Comparison of ENCODE assay signal across 1 cellular context in the genomic region with DNA sequence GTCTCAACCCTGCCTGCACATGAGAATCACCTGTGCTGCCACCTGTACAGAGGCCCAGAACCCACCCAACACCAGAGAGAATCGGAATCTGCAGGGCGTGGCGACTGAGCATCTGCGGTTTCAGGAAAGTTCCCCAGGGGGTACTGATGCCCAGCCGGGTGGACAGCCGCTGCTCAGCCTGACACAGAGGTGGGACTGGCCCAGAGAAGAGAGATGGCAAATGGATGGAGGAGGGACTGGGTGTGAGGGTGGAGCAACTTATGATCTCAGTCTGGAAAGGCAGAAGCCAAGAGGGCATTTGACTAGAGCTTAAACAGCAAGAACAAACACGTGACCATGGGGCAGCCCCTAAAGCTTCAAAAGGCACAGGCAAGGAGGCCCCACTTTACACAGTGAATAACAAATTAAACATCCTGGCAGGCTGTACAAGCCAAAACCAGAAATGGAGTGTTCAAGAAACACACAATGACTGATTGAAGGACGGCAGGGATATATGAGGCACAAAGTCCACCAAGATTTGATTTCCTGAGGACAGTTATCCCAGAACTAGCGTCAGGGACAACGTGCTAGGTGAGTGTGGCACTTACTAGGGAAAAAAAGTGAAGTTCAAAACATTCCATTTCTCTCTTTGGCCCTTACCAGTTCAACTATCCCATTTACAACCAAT.
TF ChIP-seq lines count a peak whose summit lies in the region.

No MANE protein-coding gene starts in this region.

TF ChIP-seq in HepG2, 621 proteins besides CTCF, POLR2A, EP300 and RAD21 (continued from another document and continues in another):
- no peak for TF ChIP-seq JARID2 (CRISPR knock-in tag; IDR thresholded peaks at IDR 0.05; ENCODE audit: insufficient replicate concordance)
- no peak for TF ChIP-seq DNMT1 (CRISPR knock-in tag; IDR thresholded peaks at IDR 0.05)
- TF ChIP-seq HIVEP1 (CRISPR knock-in tag; IDR thresholded peaks at IDR 0.05), result no peak
- no peak for TF ChIP-seq ZNF205 (CRISPR knock-in tag; IDR thresholded peaks at IDR 0.05)
- no peak for TF ChIP-seq BRCA1 (CRISPR knock-in tag; IDR thresholded peaks at IDR 0.05)
- TF ChIP-seq PLRG1 (conservative IDR thresholded peaks at IDR 0.05), result no peak
- TF ChIP-seq, protein P1, sequence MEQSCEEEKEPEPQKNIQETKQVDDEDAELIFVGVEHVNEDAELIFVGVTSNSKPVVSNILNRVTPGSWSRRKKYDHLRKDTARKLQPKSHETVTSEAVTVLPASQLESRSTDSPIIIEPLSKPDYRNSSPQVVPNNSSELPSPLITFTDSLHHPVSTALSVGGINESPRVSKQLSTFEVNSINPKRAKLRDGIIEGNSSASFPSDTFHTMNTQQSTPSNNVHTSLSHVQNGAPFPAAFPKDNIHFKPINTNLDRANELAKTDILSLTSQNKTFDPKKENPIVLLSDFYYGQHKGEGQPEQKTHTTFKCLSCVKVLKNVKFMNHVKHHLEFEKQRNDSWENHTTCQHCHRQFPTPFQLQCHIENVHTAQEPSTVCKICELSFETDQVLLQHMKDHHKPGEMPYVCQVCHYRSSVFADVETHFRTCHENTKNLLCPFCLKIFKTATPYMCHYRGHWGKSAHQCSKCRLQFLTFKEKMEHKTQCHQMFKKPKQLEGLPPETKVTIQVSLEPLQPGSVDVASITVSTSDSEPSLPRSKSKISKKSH (CRISPR knock-in tag; IDR thresholded peaks at IDR 0.05; ENCODE audit: borderline replicate concordance), result no peak
- TF ChIP-seq THAP11 (CRISPR knock-in tag; IDR thresholded peaks at IDR 0.05), result peak; percentile 57
- TF ChIP-seq ZNF451 (CRISPR knock-in tag; IDR thresholded peaks at IDR 0.05), result no peak
- peak; percentile 61 for TF ChIP-seq BCL6 (CRISPR knock-in tag; IDR thresholded peaks at IDR 0.05)
- no peak for TF ChIP-seq JUNB (CRISPR knock-in tag; IDR thresholded peaks at IDR 0.05; ENCODE audit: borderline replicate concordance)
- no peak for TF ChIP-seq ZBTB21 (CRISPR knock-in tag; IDR thresholded peaks at IDR 0.05)
- TF ChIP-seq ZKSCAN5 (CRISPR knock-in tag; IDR thresholded peaks at IDR 0.05), result no peak
- TF ChIP-seq ZSCAN9 (CRISPR knock-in tag; IDR thresholded peaks at IDR 0.05; ENCODE audit: borderline replicate concordance), result no peak
- TF ChIP-seq, protein P2, sequence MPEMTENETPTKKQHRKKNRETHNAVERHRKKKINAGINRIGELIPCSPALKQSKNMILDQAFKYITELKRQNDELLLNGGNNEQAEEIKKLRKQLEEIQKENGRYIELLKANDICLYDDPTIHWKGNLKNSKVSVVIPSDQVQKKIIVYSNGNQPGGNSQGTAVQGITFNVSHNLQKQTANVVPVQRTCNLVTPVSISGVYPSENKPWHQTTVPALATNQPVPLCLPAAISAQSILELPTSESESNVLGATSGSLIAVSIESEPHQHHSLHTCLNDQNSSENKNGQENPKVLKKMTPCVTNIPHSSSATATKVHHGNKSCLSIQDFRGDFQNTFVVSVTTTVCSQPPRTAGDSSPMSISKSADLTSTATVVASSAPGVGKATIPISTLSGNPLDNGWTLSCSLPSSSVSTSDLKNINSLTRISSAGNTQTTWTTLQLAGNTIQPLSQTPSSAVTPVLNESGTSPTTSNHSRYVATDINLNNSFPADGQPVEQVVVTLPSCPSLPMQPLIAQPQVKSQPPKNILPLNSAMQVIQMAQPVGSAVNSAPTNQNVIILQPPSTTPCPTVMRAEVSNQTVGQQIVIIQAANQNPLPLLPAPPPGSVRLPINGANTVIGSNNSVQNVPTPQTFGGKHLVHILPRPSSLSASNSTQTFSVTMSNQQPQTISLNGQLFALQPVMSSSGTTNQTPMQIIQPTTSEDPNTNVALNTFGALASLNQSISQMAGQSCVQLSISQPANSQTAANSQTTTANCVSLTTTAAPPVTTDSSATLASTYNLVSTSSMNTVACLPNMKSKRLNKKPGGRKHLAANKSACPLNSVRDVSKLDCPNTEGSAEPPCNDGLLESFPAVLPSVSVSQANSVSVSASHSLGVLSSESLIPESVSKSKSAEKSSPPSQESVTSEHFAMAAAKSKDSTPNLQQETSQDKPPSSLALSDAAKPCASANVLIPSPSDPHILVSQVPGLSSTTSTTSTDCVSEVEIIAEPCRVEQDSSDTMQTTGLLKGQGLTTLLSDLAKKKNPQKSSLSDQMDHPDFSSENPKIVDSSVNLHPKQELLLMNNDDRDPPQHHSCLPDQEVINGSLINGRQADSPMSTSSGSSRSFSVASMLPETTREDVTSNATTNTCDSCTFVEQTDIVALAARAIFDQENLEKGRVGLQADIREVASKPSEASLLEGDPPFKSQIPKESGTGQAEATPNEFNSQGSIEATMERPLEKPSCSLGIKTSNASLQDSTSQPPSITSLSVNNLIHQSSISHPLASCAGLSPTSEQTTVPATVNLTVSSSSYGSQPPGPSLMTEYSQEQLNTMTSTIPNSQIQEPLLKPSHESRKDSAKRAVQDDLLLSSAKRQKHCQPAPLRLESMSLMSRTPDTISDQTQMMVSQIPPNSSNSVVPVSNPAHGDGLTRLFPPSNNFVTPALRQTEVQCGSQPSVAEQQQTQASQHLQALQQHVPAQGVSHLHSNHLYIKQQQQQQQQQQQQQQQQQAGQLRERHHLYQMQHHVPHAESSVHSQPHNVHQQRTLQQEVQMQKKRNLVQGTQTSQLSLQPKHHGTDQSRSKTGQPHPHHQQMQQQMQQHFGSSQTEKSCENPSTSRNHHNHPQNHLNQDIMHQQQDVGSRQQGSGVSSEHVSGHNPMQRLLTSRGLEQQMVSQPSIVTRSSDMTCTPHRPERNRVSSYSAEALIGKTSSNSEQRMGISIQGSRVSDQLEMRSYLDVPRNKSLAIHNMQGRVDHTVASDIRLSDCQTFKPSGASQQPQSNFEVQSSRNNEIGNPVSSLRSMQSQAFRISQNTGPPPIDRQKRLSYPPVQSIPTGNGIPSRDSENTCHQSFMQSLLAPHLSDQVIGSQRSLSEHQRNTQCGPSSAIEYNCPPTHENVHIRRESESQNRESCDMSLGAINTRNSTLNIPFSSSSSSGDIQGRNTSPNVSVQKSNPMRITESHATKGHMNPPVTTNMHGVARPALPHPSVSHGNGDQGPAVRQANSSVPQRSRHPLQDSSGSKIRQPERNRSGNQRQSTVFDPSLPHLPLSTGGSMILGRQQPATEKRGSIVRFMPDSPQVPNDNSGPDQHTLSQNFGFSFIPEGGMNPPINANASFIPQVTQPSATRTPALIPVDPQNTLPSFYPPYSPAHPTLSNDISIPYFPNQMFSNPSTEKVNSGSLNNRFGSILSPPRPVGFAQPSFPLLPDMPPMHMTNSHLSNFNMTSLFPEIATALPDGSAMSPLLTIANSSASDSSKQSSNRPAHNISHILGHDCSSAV (CRISPR knock-in tag; IDR thresholded peaks at IDR 0.05; ENCODE audit: borderline replicate concordance), result no peak
- TF ChIP-seq PHF5A (CRISPR knock-in tag; IDR thresholded peaks at IDR 0.05; ENCODE audit: low read depth, unreplicated experiment), result peak; percentile 78
- no peak for TF ChIP-seq ZNF44 (CRISPR knock-in tag; IDR thresholded peaks at IDR 0.05)
- no peak for TF ChIP-seq MTA1 (CRISPR knock-in tag; IDR thresholded peaks at IDR 0.05; ENCODE audit: borderline replicate concordance)
- TF ChIP-seq, protein P3, sequence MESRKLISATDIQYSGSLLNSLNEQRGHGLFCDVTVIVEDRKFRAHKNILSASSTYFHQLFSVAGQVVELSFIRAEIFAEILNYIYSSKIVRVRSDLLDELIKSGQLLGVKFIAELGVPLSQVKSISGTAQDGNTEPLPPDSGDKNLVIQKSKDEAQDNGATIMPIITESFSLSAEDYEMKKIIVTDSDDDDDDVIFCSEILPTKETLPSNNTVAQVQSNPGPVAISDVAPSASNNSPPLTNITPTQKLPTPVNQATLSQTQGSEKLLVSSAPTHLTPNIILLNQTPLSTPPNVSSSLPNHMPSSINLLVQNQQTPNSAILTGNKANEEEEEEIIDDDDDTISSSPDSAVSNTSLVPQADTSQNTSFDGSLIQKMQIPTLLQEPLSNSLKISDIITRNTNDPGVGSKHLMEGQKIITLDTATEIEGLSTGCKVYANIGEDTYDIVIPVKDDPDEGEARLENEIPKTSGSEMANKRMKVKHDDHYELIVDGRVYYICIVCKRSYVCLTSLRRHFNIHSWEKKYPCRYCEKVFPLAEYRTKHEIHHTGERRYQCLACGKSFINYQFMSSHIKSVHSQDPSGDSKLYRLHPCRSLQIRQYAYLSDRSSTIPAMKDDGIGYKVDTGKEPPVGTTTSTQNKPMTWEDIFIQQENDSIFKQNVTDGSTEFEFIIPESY (CRISPR knock-in tag; IDR thresholded peaks at IDR 0.05), result 0 out of 2 replicates have a peak, but pooled peaks have one; percentile 3
- TF ChIP-seq RBM22 (optimal IDR thresholded peaks at IDR 0.05; ENCODE audit: low read length), result no peak
- peak; percentile 91; the same call in 1 of the 2 replicates for TF ChIP-seq ETV5 (CRISPR knock-in tag; IDR thresholded peaks at IDR 0.05; ENCODE audit: borderline replicate concordance)
- TF ChIP-seq, protein P4, sequence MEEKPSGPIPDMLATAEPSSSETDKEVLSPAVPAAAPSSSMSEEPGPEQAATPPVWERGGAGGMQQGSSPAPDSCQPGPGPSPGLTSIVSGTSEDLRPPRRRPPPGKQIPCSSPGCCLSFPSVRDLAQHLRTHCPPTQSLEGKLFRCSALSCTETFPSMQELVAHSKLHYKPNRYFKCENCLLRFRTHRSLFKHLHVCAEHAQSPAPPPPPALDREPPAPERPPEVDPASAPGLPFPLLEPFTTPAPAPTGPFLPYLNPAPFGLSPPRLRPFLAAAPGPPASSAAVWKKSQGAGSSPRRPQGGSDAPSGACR (CRISPR knock-in tag; IDR thresholded peaks at IDR 0.05), result no peak
- TF ChIP-seq, protein P5, sequence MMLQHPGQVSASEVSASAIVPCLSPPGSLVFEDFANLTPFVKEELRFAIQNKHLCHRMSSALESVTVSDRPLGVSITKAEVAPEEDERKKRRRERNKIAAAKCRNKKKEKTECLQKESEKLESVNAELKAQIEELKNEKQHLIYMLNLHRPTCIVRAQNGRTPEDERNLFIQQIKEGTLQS (CRISPR knock-in tag; IDR thresholded peaks at IDR 0.05), result no peak
- TF ChIP-seq, protein P6, sequence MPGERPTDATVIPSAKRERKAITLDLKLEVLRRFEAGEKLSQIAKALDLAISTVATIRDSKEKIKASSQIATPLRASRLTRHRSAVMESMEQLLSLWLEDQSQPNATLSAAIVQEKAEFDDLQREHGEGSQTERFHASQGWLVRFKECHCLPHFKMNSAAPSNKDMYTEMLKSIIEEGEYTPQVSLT (CRISPR knock-in tag; IDR thresholded peaks at IDR 0.05; ENCODE audit: borderline replicate concordance, low read depth), result no peak
- TF ChIP-seq, protein P7, sequence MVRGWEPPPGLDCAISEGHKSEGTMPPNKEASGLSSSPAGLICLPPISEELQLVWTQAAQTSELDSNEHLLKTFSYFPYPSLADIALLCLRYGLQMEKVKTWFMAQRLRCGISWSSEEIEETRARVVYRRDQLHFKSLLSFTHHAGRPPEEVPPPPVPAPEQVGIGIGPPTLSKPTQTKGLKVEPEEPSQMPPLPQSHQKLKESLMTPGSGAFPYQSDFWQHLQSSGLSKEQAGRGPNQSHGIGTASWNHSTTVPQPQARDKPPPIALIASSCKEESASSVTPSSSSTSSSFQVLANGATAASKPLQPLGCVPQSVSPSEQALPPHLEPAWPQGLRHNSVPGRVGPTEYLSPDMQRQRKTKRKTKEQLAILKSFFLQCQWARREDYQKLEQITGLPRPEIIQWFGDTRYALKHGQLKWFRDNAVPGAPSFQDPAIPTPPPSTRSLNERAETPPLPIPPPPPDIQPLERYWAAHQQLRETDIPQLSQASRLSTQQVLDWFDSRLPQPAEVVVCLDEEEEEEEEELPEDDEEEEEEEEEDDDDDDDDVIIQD (CRISPR knock-in tag; IDR thresholded peaks at IDR 0.05; ENCODE audit: low read depth), result peak; percentile 65; the same call in 1 of the 2 replicates
- TF ChIP-seq ZFP82 (CRISPR knock-in tag; IDR thresholded peaks at IDR 0.05; ENCODE audit: borderline replicate concordance), result no peak
- TF ChIP-seq, protein P8, sequence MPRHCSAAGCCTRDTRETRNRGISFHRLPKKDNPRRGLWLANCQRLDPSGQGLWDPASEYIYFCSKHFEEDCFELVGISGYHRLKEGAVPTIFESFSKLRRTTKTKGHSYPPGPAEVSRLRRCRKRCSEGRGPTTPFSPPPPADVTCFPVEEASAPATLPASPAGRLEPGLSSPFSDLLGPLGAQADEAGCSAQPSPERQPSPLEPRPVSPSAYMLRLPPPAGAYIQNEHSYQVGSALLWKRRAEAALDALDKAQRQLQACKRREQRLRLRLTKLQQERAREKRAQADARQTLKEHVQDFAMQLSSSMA (CRISPR knock-in tag; IDR thresholded peaks at IDR 0.05), result no peak
- TF ChIP-seq SRY (CRISPR knock-in tag; IDR thresholded peaks at IDR 0.05), result no peak
- TF ChIP-seq ZNF446 (CRISPR knock-in tag; IDR thresholded peaks at IDR 0.05), result no peak
- no peak for TF ChIP-seq EEA1 (CRISPR knock-in tag; IDR thresholded peaks at IDR 0.05; ENCODE audit: borderline replicate concordance)
- TF ChIP-seq ZNF136 (CRISPR knock-in tag; IDR thresholded peaks at IDR 0.05; ENCODE audit: low read depth), result 0 out of 2 replicates have a peak, but pooled peaks have one; percentile 14
- no peak for TF ChIP-seq ZNF282 (IDR thresholded peaks at IDR 0.05; ENCODE audit: partially characterized antibody)
- peak; percentile 66; the same call in 1 of the 2 replicates for TF ChIP-seq HDAC1 (CRISPR knock-in tag; IDR thresholded peaks at IDR 0.05)
- TF ChIP-seq, protein P9, sequence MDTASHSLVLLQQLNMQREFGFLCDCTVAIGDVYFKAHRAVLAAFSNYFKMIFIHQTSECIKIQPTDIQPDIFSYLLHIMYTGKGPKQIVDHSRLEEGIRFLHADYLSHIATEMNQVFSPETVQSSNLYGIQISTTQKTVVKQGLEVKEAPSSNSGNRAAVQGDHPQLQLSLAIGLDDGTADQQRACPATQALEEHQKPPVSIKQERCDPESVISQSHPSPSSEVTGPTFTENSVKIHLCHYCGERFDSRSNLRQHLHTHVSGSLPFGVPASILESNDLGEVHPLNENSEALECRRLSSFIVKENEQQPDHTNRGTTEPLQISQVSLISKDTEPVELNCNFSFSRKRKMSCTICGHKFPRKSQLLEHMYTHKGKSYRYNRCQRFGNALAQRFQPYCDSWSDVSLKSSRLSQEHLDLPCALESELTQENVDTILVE (CRISPR knock-in tag; IDR thresholded peaks at IDR 0.05), result no peak; the same call in 1 of the 2 replicates
- TF ChIP-seq, protein P10, sequence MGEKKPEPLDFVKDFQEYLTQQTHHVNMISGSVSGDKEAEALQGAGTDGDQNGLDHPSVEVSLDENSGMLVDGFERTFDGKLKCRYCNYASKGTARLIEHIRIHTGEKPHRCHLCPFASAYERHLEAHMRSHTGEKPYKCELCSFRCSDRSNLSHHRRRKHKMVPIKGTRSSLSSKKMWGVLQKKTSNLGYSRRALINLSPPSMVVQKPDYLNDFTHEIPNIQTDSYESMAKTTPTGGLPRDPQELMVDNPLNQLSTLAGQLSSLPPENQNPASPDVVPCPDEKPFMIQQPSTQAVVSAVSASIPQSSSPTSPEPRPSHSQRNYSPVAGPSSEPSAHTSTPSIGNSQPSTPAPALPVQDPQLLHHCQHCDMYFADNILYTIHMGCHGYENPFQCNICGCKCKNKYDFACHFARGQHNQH (CRISPR knock-in tag; IDR thresholded peaks at IDR 0.05), result peak; percentile 82
- TF ChIP-seq, protein P11, sequence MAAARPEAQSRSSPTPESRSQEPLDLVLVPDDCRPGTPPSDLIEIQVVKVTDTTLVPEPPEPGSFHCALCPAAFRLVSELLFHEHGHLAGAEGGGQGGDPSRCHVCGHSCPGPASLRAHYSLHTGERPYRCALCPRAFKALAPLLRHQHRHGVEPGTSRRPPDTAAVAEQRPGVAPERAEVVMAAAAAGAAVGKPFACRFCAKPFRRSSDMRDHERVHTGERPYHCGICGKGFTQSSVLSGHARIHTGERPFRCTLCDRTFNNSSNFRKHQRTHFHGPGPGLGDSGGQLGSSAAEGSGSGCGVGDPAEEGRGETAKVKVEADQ (CRISPR knock-in tag; IDR thresholded peaks at IDR 0.05; ENCODE audit: borderline replicate concordance), result no peak
- TF ChIP-seq MAZ (IDR thresholded peaks at IDR 0.05; ENCODE audit: borderline replicate concordance, low read depth, low read length), result no peak
- no peak for TF ChIP-seq MAZ (CRISPR knock-in tag; IDR thresholded peaks at IDR 0.05; ENCODE audit: low read depth)
- no peak for TF ChIP-seq TEAD3 (CRISPR knock-in tag; optimal IDR thresholded peaks at IDR 0.05; ENCODE audit: borderline replicate concordance)
- no peak for TF ChIP-seq RARG (CRISPR knock-in tag; IDR thresholded peaks at IDR 0.05; ENCODE audit: low read depth)
- TF ChIP-seq ZNF556 (CRISPR knock-in tag; IDR thresholded peaks at IDR 0.05; ENCODE audit: borderline replicate concordance), result no peak
